In genomic region chr18:38406625-38407024, GRCh38 we compare ENCODE assay signal across 22 cellular contexts.
"Had no signal": no experiment of that assay in that cellular context is flagged by ENCODE, and none has a peak within 500 bp of the region (broad histone marks: within the 10 kb centered on the region; RNA-seq: fewer than 3 reads in every experiment).

No MANE protein-coding gene starts in this region.

- H3K4me1 ChIP-seq: SJSA1 had no signal

- H3K36me3 ChIP-seq: MG63, SJSA1 had no signal

- ATAC-seq: HepG2, K562, Panc1, PC-3, Right ventricle myocardium inferior had no signal

- H3K4me3 ChIP-seq: K562, MG63, SJSA1, SK-N-MC had no signal

- H3K4me3 Mint-ChIP-seq: T-helper 1 cell treated with Interleukin-12 subunit alpha and Interleukin-12 subunit beta and Interleukin-4 antibody, amounts not matched to agents 30 μg/mL and 1 μg/mL, for 36 hours had no signal

- DNase-seq: IMR-90; MG63; NCI-H1092 treated with DMSO at 0.1 percent for 48 hours; NCI-H1436; NCI-H1694; NCI-H187 treated with DMSO at 0.1 percent for 48 hours; NCI-H2029 treated with DMSO at 0.1 percent for 48 hours; NCI-H2171 treated with DMSO at 0.1 percent for 48 hours; NCI-H2227 treated with DMSO at 0.1 percent for 48 hours; NCI-H524; NCI-H526 treated with DMSO at 0.1 percent for 48 hours; NCI-H774; NK-92 treated with Interleukin-12 subunit alpha and Interleukin-12 subunit beta, amount 100 ng/mL, for 24 hours; PC-3; SIG-M5 had no signal

- FAIRE-seq: HepG2, K562 had no signal

- H3K27me3 ChIP-seq: MG63, SJSA1 had no signal

- H3K27ac ChIP-seq: SJSA1, SK-N-MC had no signal

- H3K27ac Mint-ChIP-seq: T-helper 1 cell treated with Interleukin-12 subunit alpha and Interleukin-12 subunit beta and Interleukin-4 antibody, amounts not matched to agents 30 μg/mL and 1 μg/mL, for 36 hours had no signal

- H3K9me3 ChIP-seq: MG63 had no signal
